In genomic region chr17:17624776-17625175, GRCh38 we compare ENCODE assay signal across 2 cellular contexts.
TF ChIP-seq lines count a peak whose summit lies in the region.

No MANE protein-coding gene starts in this region.

TF ChIP-seq in liver, 16 proteins besides CTCF, POLR2A, EP300 and RAD21:
- TF ChIP-seq FOXA2 (IDR thresholded peaks at IDR 0.05) (no peak), RXRA (IDR thresholded peaks at IDR 0.05) (no peak), JUND (IDR thresholded peaks at IDR 0.05) (no peak), NR2F2 (IDR thresholded peaks at IDR 0.05) (peak; percentile 26)

TF ChIP-seq in HepG2, 621 proteins besides CTCF, POLR2A, EP300 and RAD21:
- TF ChIP-seq ADNP (CRISPR knock-in tag; IDR thresholded peaks at IDR 0.05) (no peak), NR2C2 (CRISPR knock-in tag; IDR thresholded peaks at IDR 0.05; ENCODE audit: borderline replicate concordance) (no peak), ZNF33B (CRISPR knock-in tag; IDR thresholded peaks at IDR 0.05) (no peak), MXD1 (CRISPR knock-in tag; IDR thresholded peaks at IDR 0.05) (no peak), ZNF264 (CRISPR knock-in tag; IDR thresholded peaks at IDR 0.05) (no peak), E2F2 (CRISPR knock-in tag; IDR thresholded peaks at IDR 0.05; ENCODE audit: borderline replicate concordance) (no peak), TCF7L2 (IDR thresholded peaks at IDR 0.05; ENCODE audit: low read depth, low read length) (no peak), CHD2 (IDR thresholded peaks at IDR 0.05; ENCODE audit: low read depth, low read length) (no peak), BCL6 (CRISPR knock-in tag; IDR thresholded peaks at IDR 0.05) (no peak), ZBTB3 (CRISPR knock-in tag; IDR thresholded peaks at IDR 0.05; ENCODE audit: borderline replicate concordance, low read depth) (no peak), ZNF790 (CRISPR knock-in tag; IDR thresholded peaks at IDR 0.05; ENCODE audit: borderline replicate concordance) (no peak), ZNF451 (CRISPR knock-in tag; IDR thresholded peaks at IDR 0.05) (no peak), YY1 (IDR thresholded peaks at IDR 0.05; ENCODE audit: insufficient read depth, insufficient replicate concordance, low read depth, low read length) (no peak), TBX3 (IDR thresholded peaks at IDR 0.05; ENCODE audit: borderline replicate concordance) (no peak), ZFP37 (CRISPR knock-in tag; IDR thresholded peaks at IDR 0.05; ENCODE audit: borderline replicate concordance) (no peak), SSRP1 (CRISPR knock-in tag; IDR thresholded peaks at IDR 0.05) (no peak)
- TF ChIP-seq, protein P1, sequence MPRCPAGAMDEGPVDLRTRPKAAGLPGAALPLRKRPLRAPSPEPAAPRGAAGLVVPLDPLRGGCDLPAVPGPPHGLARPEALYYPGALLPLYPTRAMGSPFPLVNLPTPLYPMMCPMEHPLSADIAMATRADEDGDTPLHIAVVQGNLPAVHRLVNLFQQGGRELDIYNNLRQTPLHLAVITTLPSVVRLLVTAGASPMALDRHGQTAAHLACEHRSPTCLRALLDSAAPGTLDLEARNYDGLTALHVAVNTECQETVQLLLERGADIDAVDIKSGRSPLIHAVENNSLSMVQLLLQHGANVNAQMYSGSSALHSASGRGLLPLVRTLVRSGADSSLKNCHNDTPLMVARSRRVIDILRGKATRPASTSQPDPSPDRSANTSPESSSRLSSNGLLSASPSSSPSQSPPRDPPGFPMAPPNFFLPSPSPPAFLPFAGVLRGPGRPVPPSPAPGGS (CRISPR knock-in tag; IDR thresholded peaks at IDR 0.05): no peak
- TF ChIP-seq, protein P2, sequence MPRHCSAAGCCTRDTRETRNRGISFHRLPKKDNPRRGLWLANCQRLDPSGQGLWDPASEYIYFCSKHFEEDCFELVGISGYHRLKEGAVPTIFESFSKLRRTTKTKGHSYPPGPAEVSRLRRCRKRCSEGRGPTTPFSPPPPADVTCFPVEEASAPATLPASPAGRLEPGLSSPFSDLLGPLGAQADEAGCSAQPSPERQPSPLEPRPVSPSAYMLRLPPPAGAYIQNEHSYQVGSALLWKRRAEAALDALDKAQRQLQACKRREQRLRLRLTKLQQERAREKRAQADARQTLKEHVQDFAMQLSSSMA (CRISPR knock-in tag; IDR thresholded peaks at IDR 0.05): no peak
